In the genomic region with DNA sequence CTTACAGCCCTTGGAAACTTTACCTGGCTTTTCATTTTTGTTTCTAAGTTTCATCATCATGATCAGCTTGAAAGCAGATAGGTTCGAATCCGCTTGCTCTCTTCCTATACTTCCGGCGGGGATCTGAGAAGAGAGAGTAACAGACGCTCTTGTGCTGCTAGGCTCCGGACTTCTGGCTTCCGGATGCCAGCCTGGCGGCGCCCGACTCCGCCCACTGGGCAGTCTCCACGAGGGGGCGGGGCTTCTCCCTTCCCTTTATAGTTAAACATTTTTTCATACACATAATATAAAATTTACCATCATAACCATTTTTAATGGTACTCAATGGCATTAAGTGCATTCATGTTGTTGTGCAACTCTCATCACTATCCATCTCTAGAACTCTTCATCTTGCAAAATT, we compare ENCODE assay signal across 34 cellular contexts.
"Had no signal": no experiment of that assay in that cellular context is flagged by ENCODE, and none has a peak within 500 bp of the region (broad histone marks: within the 10 kb centered on the region; RNA-seq: fewer than 3 reads in every experiment).

No MANE protein-coding gene starts in this region.

- DNase-seq: Karpas-422, Kasumi-1, MG63, MM.1S, MV-4-11, NCI-H1048, NCI-H1092, NCI-H1092 treated with DMSO at 0.1 percent for 48 hours, NCI-H1105, NCI-H1105 treated with DMSO at 0.1 percent for 48 hours, NCI-H1417, NCI-H1417 treated with DMSO at 0.1 percent for 48 hours, NCI-H1436, NCI-H1436 treated with DMSO at 0.1 percent for 48 hours, NCI-H146, NCI-H1694, NCI-H1694 treated with DMSO at 0.1 percent for 48 hours, NCI-H187, NCI-H187 treated with DMSO at 0.1 percent for 48 hours, NCI-H1930, NCI-H2029, NCI-H2029 treated with DMSO at 0.1 percent for 48 hours, NCI-H2081, NCI-H2081 treated with DMSO at 0.1 percent for 48 hours, NCI-H2107, NCI-H2171, NCI-H2171 treated with DMSO at 0.1 percent for 48 hours, NCI-H2227 treated with DMSO at 0.1 percent for 48 hours, NCI-H226, NCI-H345, NCI-H446, NCI-H446 treated with DMSO at 0.1 percent for 48 hours, NCI-H510A had no signal

- H3K4me3 ChIP-seq: MG63 had no signal

- H3K27me3 ChIP-seq: MG63 had no signal

- H3K9me3 ChIP-seq: MG63 had no signal

- H3K27ac ChIP-seq: KMS-11 had no signal
